Comparison of ENCODE assay signal across 11 cellular contexts in the genomic region with DNA sequence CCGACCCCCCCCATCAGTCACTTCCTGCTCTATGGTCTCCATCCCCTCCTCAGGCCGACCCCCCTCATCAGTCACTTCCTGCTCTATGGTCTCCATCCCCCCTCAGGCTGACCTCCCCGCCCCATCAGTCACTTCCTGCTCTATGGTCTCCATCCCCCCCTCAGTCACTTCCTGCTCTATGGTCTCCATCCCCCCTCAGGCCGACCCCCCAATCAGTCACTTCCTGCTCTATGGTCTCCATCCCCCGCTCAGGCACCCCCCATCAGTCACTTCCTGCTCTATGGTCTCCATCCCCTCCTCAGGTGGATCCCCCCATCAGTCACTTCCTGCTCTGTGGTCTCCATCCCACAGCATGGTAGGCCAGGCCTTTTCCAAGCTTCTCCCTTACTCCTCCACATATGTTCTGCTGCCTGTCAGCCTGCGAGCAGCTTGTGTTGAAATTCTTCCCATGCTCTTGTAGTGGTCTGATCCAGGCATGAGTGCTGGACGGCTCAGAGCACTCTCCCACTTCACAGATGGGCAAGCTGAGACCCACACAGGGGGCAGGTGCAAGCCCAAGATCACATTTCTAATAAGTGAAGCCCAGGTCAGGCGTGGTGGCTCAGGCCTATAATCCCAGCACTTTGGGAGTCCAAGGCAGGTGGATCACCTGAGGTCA. TPM values are rescaled to one million over a fixed set of nuclear protein-coding genes. Genes with fewer than 3 reads are reported as not detected.
DNase-seq lines count a peak whose midpoint lies in the region; ATAC-seq and TF ChIP-seq lines count a peak whose summit lies in the region.
"Had no signal": no experiment of that assay in that cellular context is flagged by ENCODE, and none has a peak within 500 bp of the region (broad histone marks: within the 10 kb centered on the region; RNA-seq: fewer than 3 reads in every experiment).

No MANE protein-coding gene starts in this region.

- peak; percentile 25 for DNase-seq in stimulated activated CD4-positive, alpha-beta T cell treated with anti-CD3 and anti-CD28 coated beads, Interleukin-1b, Interleukin-23, amount 100 ng/mL, for 48 hours
- no peak for DNase-seq in stimulated activated CD4-positive, alpha-beta T cell treated with anti-CD3 and anti-CD28 coated beads, Interleukin-4, amount 100 ng/mL, for 24 hours
- DNase-seq in T-helper 2 cell treated with Interferon-gamma antibody and Interleukin-4, amounts not matched to agents 5 μg/mL and 100 μg/mL, for 36 hours (ENCODE audit: low spot score): no peak
- DNase-seq in endothelial cell (ENCODE audit: low spot score) (no peak), retina (no peak), SHP77 treated with DMSO at 0.1 percent for 48 hours (lab: John Stamatoyannopoulos, UW) (no peak)
- DNase-seq: amniotic stem cell, mammary epithelial cell, NCI-H2081 treated with DMSO at 0.1 percent for 48 hours had no signal

- peaks cover 4% of the 10 kb centered on the region for H3K9me3 Mint-ChIP-seq in T-helper 2 cell treated with Interferon-gamma antibody and Interleukin-4, amounts not matched to agents 5 μg/mL and 100 μg/mL, for 36 hours
- H3K9me3 Mint-ChIP-seq in endothelial cell (ENCODE audit: unreplicated experiment): no peaks in the 10 kb centered on the region

- H3K4me1 Mint-ChIP-seq in T-helper 2 cell treated with Interferon-gamma antibody and Interleukin-4, amounts not matched to agents 5 μg/mL and 100 μg/mL, for 36 hours (ENCODE audit: low read depth): peaks cover 13% of the 10 kb centered on the region
- H3K4me1 Mint-ChIP-seq in endothelial cell (ENCODE audit: unreplicated experiment): peaks cover 21% of the 10 kb centered on the region

- no peak for ATAC-seq in HG02588 (IDR thresholded peaks at IDR 0.05; ENCODE audit: unreplicated experiment)
- no peak for ATAC-seq in GM21515 (IDR thresholded peaks at IDR 0.05; ENCODE audit: unreplicated experiment)

- TF ChIP-seq CTCF in endothelial cell (IDR thresholded peaks at IDR 0.05; ENCODE audit: unreplicated experiment): no peak

- no peaks in the 10 kb centered on the region for H3K27me3 Mint-ChIP-seq in T-helper 2 cell treated with Interferon-gamma antibody and Interleukin-4, amounts not matched to agents 5 μg/mL and 100 μg/mL, for 36 hours (ENCODE audit: low read depth)
- peaks cover 18% of the 10 kb centered on the region for H3K27me3 Mint-ChIP-seq in endothelial cell (ENCODE audit: unreplicated experiment)

- peak overlapping the region; percentile 30 for H3K4me3 Mint-ChIP-seq in T-helper 2 cell treated with Interferon-gamma antibody and Interleukin-4, amounts not matched to agents 5 μg/mL and 100 μg/mL, for 36 hours
- no peak overlapping the region for H3K4me3 Mint-ChIP-seq in endothelial cell (ENCODE audit: unreplicated experiment)

- H3K27ac Mint-ChIP-seq in T-helper 2 cell treated with Interferon-gamma antibody and Interleukin-4, amounts not matched to agents 5 μg/mL and 100 μg/mL, for 36 hours: peak overlapping the region; percentile 91
- H3K27ac Mint-ChIP-seq in endothelial cell (ENCODE audit: unreplicated experiment): peak overlapping the region; percentile 20

- H3K36me3 Mint-ChIP-seq in T-helper 2 cell treated with Interferon-gamma antibody and Interleukin-4, amounts not matched to agents 5 μg/mL and 100 μg/mL, for 36 hours (ENCODE audit: low read depth): peaks cover 46% of the 10 kb centered on the region
- peaks cover 27% of the 10 kb centered on the region for H3K36me3 Mint-ChIP-seq in endothelial cell (ENCODE audit: low read depth, unreplicated experiment)

RNA-seq across cellular contexts. Expression of a gene that starts 36.8 kb away (rescaled TPM):
- total RNA-seq in endothelial cell (ENCODE audit: unreplicated experiment): 4.7 TPM
